8 cellular contexts compared by ENCODE assay signal in genomic region chr11:121194731-121195596, GRCh38.
A peak's percentile ranks its signal among the peaks of the same experiment; 100 is the strongest.
DNase-seq lines count a peak whose midpoint lies in the region; ATAC-seq, FAIRE-seq and TF ChIP-seq lines count a peak whose summit lies in the region.

No MANE protein-coding gene starts in this region.

- H3K4me3 ChIP-seq in GM06990 (replicated peaks; ENCODE audit: low read depth, low read length) (peak overlapping the region; percentile 17; the same call in 1 of the 2 replicates), H1 (ENCODE audit: extremely low read depth in 1 of 4, insufficient read depth in 2 of 4, low read depth in 3 of 4, low read length in 4 of 4) (no peak overlapping the region)

- WGBS in H1 (ENCODE audit: extremely low coverage in 1 of 2, insufficient coverage in 1 of 2, insufficient read length in 1 of 2, insufficient replicate concordance in 2 of 2, low coverage in 1 of 2, low lambda C conversion rate in 2 of 2, missing lambda C conversion rate in 1 of 2), 2 experiments, result 48% methylated on average over 13 of the region's 13 CpGs; no CpG with 5 or more reads in 1 of the 2 experiments

- no peak overlapping the region for H3K14ac ChIP-seq in H1 (ENCODE audit: insufficient read length)

- peak; percentile 96 for FAIRE-seq in H1 (lab: Jason Lieb, UNC)

- H3K27ac ChIP-seq in H1 (ENCODE audit: low read depth, low read length), result no peak overlapping the region

- no peak overlapping the region for H3K9ac ChIP-seq in H1 (replicated peaks in 1 of 4; ENCODE audit: extremely low read depth in 1 of 4, low read depth in 3 of 4, low read length in 3 of 4)

- H3K27me3 ChIP-seq in GM06990 (replicated peaks; ENCODE audit: control insufficient read depth, insufficient read depth, low read length) (no peaks in the 10 kb centered on the region), H1 (replicated peaks in 1 of 4; ENCODE audit: control insufficient read depth in 3 of 4, extremely low read depth in 1 of 4, insufficient read depth in 3 of 4, low read length in 3 of 4) (no peaks in the 10 kb centered on the region)

- no peak overlapping the region for H4K5ac ChIP-seq in H1 (ENCODE audit: insufficient read length, low read depth, low read length)

- no peaks in the 10 kb centered on the region for H4K20me1 ChIP-seq in H1 (replicated peaks in 1 of 2; ENCODE audit: control insufficient read depth in 1 of 2, insufficient read depth in 2 of 2, low read length in 2 of 2)

- H2BK120ac ChIP-seq in H1 (replicated peaks; ENCODE audit: low read depth, low read length), result no peak overlapping the region

- no peak overlapping the region for H2BK20ac ChIP-seq in H1 (ENCODE audit: low read length)

- H4K8ac ChIP-seq in H1 (ENCODE audit: extremely low read depth, insufficient read depth, low read length), result no peak overlapping the region

- H2AK5ac ChIP-seq in H1 (ENCODE audit: low read depth, low read length), result no peak overlapping the region

- CTCF ChIA-PET in H1 (lab: Charles Lee; ENCODE audit: partially characterized antibody), result interaction anchor here (0.6 to 5.1 kb wide), 58 partner anchors 8 to 1304 kb away, joined by 3 to 42 read pairs (median 4); no protein-coding TSS in a partner anchor

- TF ChIP-seq POLR2A in H1 (IDR thresholded peaks at IDR 0.05; ENCODE audit: control extremely low read depth in 1 of 2, low read depth in 2 of 2, low read length in 2 of 2), result no peak

- POLR2A ChIA-PET in H1 (lab: Charles Lee; ENCODE audit: partially characterized antibody), result no interaction called here

- no peak overlapping the region for H2BK5ac ChIP-seq in H1 (ENCODE audit: low read depth, low read length)

- H3K4me2 ChIP-seq in H1 (ENCODE audit: insufficient read depth in 1 of 2, low read depth in 2 of 2, low read length in 2 of 2), result no peak overlapping the region; a peak in 1 of 4 replicates

- peak; percentile 74 for TF ChIP-seq CTCF in GM06990 (IDR thresholded peaks at IDR 0.05; ENCODE audit: insufficient read depth, low read length, poor library complexity, severe bottlenecking)
- TF ChIP-seq CTCF in H1 (IDR thresholded peaks at IDR 0.05; ENCODE audit: control extremely low read depth in 1 of 3, insufficient read depth in 1 of 3, low read depth in 1 of 3, low read length in 3 of 3), result peak in 2 of 3 experiments; percentile 70 to 73; a peak in 3 of 4 replicates

- H2BK12ac ChIP-seq in H1 (ENCODE audit: low read depth, low read length), result no peak overlapping the region

- H3K9me3 ChIP-seq in H1 (ENCODE audit: insufficient read depth in 2 of 2, low read depth in 1 of 2, low read length in 1 of 2), result no peaks in the 10 kb centered on the region

- no peaks in the 10 kb centered on the region for H3K79me2 ChIP-seq in H1 (ENCODE audit: control insufficient read depth in 1 of 2, insufficient read depth in 2 of 2, low read length in 2 of 2)

- ATAC-seq in HG02973 (IDR thresholded peaks at IDR 0.05; ENCODE audit: unreplicated experiment), result peak; percentile 63
- no peak for ATAC-seq in GM21717 (IDR thresholded peaks at IDR 0.05; ENCODE audit: unreplicated experiment)

- H3K4me1 ChIP-seq in H1 (replicated peaks in 1 of 4; ENCODE audit: control insufficient read depth in 3 of 4, insufficient read depth in 4 of 4, low read length in 3 of 4), result peaks cover 0 to 7% (median 3%) of the 10 kb centered on the region in 4 experiments; a peak in 4 of 7 replicates

- H2AFZ ChIP-seq in H1 (ENCODE audit: low read length), result no peak overlapping the region

- H4K91ac ChIP-seq in H1 (replicated peaks; ENCODE audit: insufficient read length, low read length), result no peak overlapping the region

- no peaks in the 10 kb centered on the region for H3K79me1 ChIP-seq in H1 (ENCODE audit: low read depth, low read length)

- peak; percentile 85 to 87 for TF ChIP-seq RAD21 in H1 (IDR thresholded peaks at IDR 0.05 in 1 of 2, conservative IDR thresholded peaks at IDR 0.05 in 1 of 2; ENCODE audit: low read depth in 2 of 2, low read length in 2 of 2)

- H3K4ac ChIP-seq in H1 (replicated peaks; ENCODE audit: insufficient read length, low read depth, low read length), result no peak overlapping the region

- no peak overlapping the region for H3K23ac ChIP-seq in H1 (ENCODE audit: insufficient read length)

- H3K23me2 ChIP-seq in H1 (ENCODE audit: low read depth, low read length), result no peaks in the 10 kb centered on the region

- no peaks in the 10 kb centered on the region for H3K36me3 ChIP-seq in GM06990 (ENCODE audit: control insufficient read depth, insufficient read depth, low read length)
- H3K36me3 ChIP-seq in H1 (ENCODE audit: control insufficient read depth in 2 of 4, insufficient read depth in 4 of 4, low read length in 3 of 4), result no peaks in the 10 kb centered on the region

- H3K56ac ChIP-seq in H1 (replicated peaks; ENCODE audit: insufficient read length, low read depth, low read length), result no peak overlapping the region

- no peak for TF ChIP-seq EP300 in H1 (IDR thresholded peaks at IDR 0.05; ENCODE audit: borderline replicate concordance in 1 of 2, low read depth in 2 of 2, low read length in 2 of 2)

- DNase-seq in GM06990 (ENCODE audit: extremely low read depth, insufficient read length), result no peak
- DNase-seq in NCI-H345 (lab: John Stamatoyannopoulos, UW), result peak; percentile 83
- peak; percentile 17 to 21 for DNase-seq in activated CD4-positive, alpha-beta T cell treated with anti-CD3 and anti-CD28 coated beads, Interleukin-2, amount 50 U/mL, for 4 hours
- peak in 1 of 2 experiments; percentile 64 for DNase-seq in H1 (ENCODE audit: low read depth in 1 of 2, low spot score in 2 of 2)
- DNase-seq in midbrain (lab: John Stamatoyannopoulos, UW), result peak; percentile 81
- peak; percentile 5 to 71 (median 19) for DNase-seq in stimulated activated naive CD4-positive, alpha-beta T cell (lab: John Stamatoyannopoulos, UW)

- no peak overlapping the region for H2BK15ac ChIP-seq in H1 (ENCODE audit: low read length)

- H3K18ac ChIP-seq in H1 (ENCODE audit: extremely low read depth, low read length), result no peak overlapping the region

TF ChIP-seq in H1, 55 proteins besides CTCF, POLR2A, EP300 and RAD21:
- 0 out of 2 replicates have a peak, but pooled peaks have one; percentile 14 for TF ChIP-seq POU5F1 (IDR thresholded peaks at IDR 0.05; ENCODE audit: low read depth, low read length)
- no peak for TF ChIP-seq GTF2F1 (IDR thresholded peaks at IDR 0.05; ENCODE audit: borderline replicate concordance, low read depth, low read length)
